8 cellular contexts compared by ENCODE assay signal in genomic region chr2:112433480-112433879, GRCh38. TPM values are rescaled to one million over a fixed set of nuclear protein-coding genes. Genes with fewer than 3 reads are reported as not detected.
DNase-seq lines count a peak whose midpoint lies in the region; ATAC-seq and TF ChIP-seq lines count a peak whose summit lies in the region.
"Not testable (repeated sequence)": the region's sequence is repeated elsewhere in the genome, so short reads cannot be mapped to it uniquely, and the experiment has no call there.

RGPD8 (minus strand) TSS chr2:112433645; CDS start chr2:112433453, 192 bp downstream.

- not testable (repeated sequence) for H4K20me1 ChIP-seq in H9 (ENCODE audit: control insufficient read depth, insufficient read depth, insufficient read length); IMR-90 (ENCODE audit: insufficient read depth, low read length)

- not testable (repeated sequence) for H2AK5ac ChIP-seq in H9 (ENCODE audit: insufficient read length, low read length); IMR-90 (ENCODE audit: low read depth, low read length)

- H3K36me3 Mint-ChIP-seq in H9 (ENCODE audit: insufficient read depth in 1 of 3, low read depth in 3 of 3): not testable (repeated sequence)

- not testable (repeated sequence) for H3K27ac ChIP-seq in H9 (ENCODE audit: insufficient read length, low read depth, low read length); IMR-90 (ENCODE audit: insufficient read depth, low read length)
- peak within 1 kb of the TSS; percentile 78 to 93 for H3K27ac ChIP-seq in thoracic aorta

- not testable (repeated sequence) for H3K4ac ChIP-seq in H9 (ENCODE audit: low read depth, low read length); IMR-90 (ENCODE audit: low read depth, low read length)

- H3K4me3 ChIP-seq in IMR-90 (ENCODE audit: insufficient read depth, low read depth, low read length): peak within 1 kb of the TSS; percentile 44
- H3K4me3 ChIP-seq in iPS-18c (ENCODE audit: insufficient read depth, low read depth, low read length): peak within 1 kb of the TSS; percentile 50
- peak within 1 kb of the TSS; percentile 88 for H3K4me3 ChIP-seq in thoracic aorta

- not testable (repeated sequence) for H2BK12ac ChIP-seq in H9 (ENCODE audit: insufficient read length, low read depth, low read length)

- H3K4me2 ChIP-seq in H9 (ENCODE audit: insufficient read depth, insufficient read length, low read length); IMR-90 (ENCODE audit: low read depth, low read length): not testable (repeated sequence)

- H3K4me1 ChIP-seq in H9 (ENCODE audit: insufficient read depth, low read length); IMR-90 (ENCODE audit: control insufficient read depth, insufficient read depth, low read length): not testable (repeated sequence)
- peaks cover 5 to 11% of the 10 kb centered on the region in 2 donors for H3K4me1 ChIP-seq in thoracic aorta (ENCODE audit: control insufficient read depth in 1 of 2, low read depth in 2 of 2)

- not testable (repeated sequence) for H3K4me1 Mint-ChIP-seq in H9

- WGBS in H9 (ENCODE audit: extremely low coverage, insufficient read length, low lambda C conversion rate): no CpG with 5 or more reads among the region's 26 CpGs
- WGBS in IMR-90 (ENCODE audit: extremely low coverage in 2 of 2, insufficient read length in 1 of 2), 2 experiments: no CpG with 5 or more reads among the region's 26 CpGs

- H3K9me1 ChIP-seq in IMR-90 (ENCODE audit: insufficient read depth, low read length): not testable (repeated sequence)

- BruUV-seq in IMR-90 (replicated peaks; lab: Mats Ljungman, UMichigan): not testable (repeated sequence)

- not testable (repeated sequence) for H4K5ac ChIP-seq in H9 (ENCODE audit: insufficient read length, low read depth, low read length); IMR-90 (ENCODE audit: low read depth, low read length)

- TF ChIP-seq CTCF in GM10248 (IDR thresholded peaks at IDR 0.05; ENCODE audit: control extremely low read depth, extremely low read depth, low read depth, missing control alignments): peak; percentile 70
- TF ChIP-seq CTCF in H9 (conservative IDR thresholded peaks at IDR 0.05): peak; percentile 69
- peak; percentile 65 for TF ChIP-seq CTCF in IMR-90 (conservative IDR thresholded peaks at IDR 0.05; ENCODE audit: low read depth, low read length)
- TF ChIP-seq CTCF in thoracic aorta (IDR thresholded peaks at IDR 0.05): peak; percentile 53

- H4K91ac ChIP-seq in H9 (ENCODE audit: insufficient read length, low read depth, low read length); IMR-90 (ENCODE audit: insufficient read depth, low read depth, low read length): not testable (repeated sequence)

- not testable (repeated sequence) for H3K9me3 ChIP-seq in H9 (ENCODE audit: control insufficient read depth, low read depth, low read length); IMR-90 (ENCODE audit: control insufficient read depth, insufficient read depth, low read length); iPS-18c (ENCODE audit: control insufficient read depth, insufficient read depth, low read length); thoracic aorta

- intact Hi-C loops in IMR-90 (cut with micrococcal nuclease): loop anchor here (2.0 to 5.0 kb wide), 3 partner anchors 175 to 551 kb away; partner anchors contain the start of gene ANAPC1

- not testable (repeated sequence) for TF ChIP-seq POLR2A in IMR-90 (IDR thresholded peaks at IDR 0.05; ENCODE audit: low read depth, low read length)

- H4K8ac ChIP-seq in H9 (replicated peaks; ENCODE audit: insufficient read length, low read depth, low read length); IMR-90 (ENCODE audit: low read depth in 2 of 2, low read length in 2 of 2): not testable (repeated sequence)

- H2BK20ac ChIP-seq in H9 (ENCODE audit: low read depth, low read length, poor library complexity, severe bottlenecking); IMR-90 (ENCODE audit: low read depth, low read length): not testable (repeated sequence)

- not testable (repeated sequence) for H3K36me3 ChIP-seq in IMR-90 (ENCODE audit: control insufficient read depth, insufficient read depth, low read length); thoracic aorta

- H3K4me3 Mint-ChIP-seq in H9: peak within 1 kb of the TSS; percentile 43 to 57

- POLR2A ChIA-PET in GM10248 (lab: Yijun Ruan, JAX): not testable (repeated sequence)
- POLR2A ChIA-PET in IMR-90 (lab: Charles Lee; ENCODE audit: unreplicated experiment): interaction anchor here (0.6 kb wide), 2 partner anchors 152 to 172 kb away, joined by 3 to 4 read pairs; no protein-coding TSS in a partner anchor

- H2AFZ ChIP-seq in H9 (ENCODE audit: low read length); IMR-90 (replicated peaks; ENCODE audit: low read length, poor library complexity): not testable (repeated sequence)

- not testable (repeated sequence) for H3K23ac ChIP-seq in H9 (ENCODE audit: insufficient read length, low read depth, low read length); IMR-90 (ENCODE audit: low read depth, low read length)

- not testable (repeated sequence) for H3K14ac ChIP-seq in H9 (ENCODE audit: insufficient read depth, low read length); IMR-90 (replicated peaks; ENCODE audit: low read depth, low read length)

- DNase-seq in GM10248 (ENCODE audit: extremely low spot score) (peak; percentile 62), H9 (peak; percentile 84), IMR-90 (peak; percentile 78), cerebellar cortex (ENCODE audit: low spot score) (peak; percentile 87), renal cortical epithelial cell (ENCODE audit: low read depth) (peak; percentile 64), thoracic aorta (ENCODE audit: low spot score) (peak; percentile 69)
- peak; percentile 82 to 86 for DNase-seq in activated CD4-positive, alpha-beta T cell treated with anti-CD3 and anti-CD28 coated beads, Interleukin-2, amount 50 U/mL, for 4 hours

- H2BK15ac ChIP-seq in H9 (ENCODE audit: low read depth, low read length); IMR-90 (ENCODE audit: low read depth, low read length): not testable (repeated sequence)

- peak; percentile 74 for TF ChIP-seq RAD21 in IMR-90 (IDR thresholded peaks at IDR 0.05; ENCODE audit: low read length)

- ATAC-seq in IMR-90 (ENCODE audit: low read depth) (peak; percentile 100), thoracic aorta (ENCODE audit: insufficient number of reproducible peaks, low FRiP score, low read depth) (peak; percentile 90)

- dilution Hi-C loops in IMR-90 (cut with HindIII; ENCODE audit: low sequenced_read_pairs, unreplicated experiment): not testable (repeated sequence)

- not testable (repeated sequence) for H2BK5ac ChIP-seq in H9 (ENCODE audit: insufficient read length, low read length); IMR-90 (ENCODE audit: low read depth, low read length, poor library complexity, severe bottlenecking)

- not testable (repeated sequence) for H3K23me2 ChIP-seq in H9 (ENCODE audit: insufficient read length, low read depth, low read length, poor library complexity, severe bottlenecking)

- CTCF ChIA-PET in GM10248 (lab: Yijun Ruan, JAX): interaction anchor here (0.7 to 1.4 kb wide), 2 partner anchors 172 to 383 kb away, joined by 3 to 5 read pairs; no protein-coding TSS in a partner anchor
- CTCF ChIA-PET in IMR-90 (lab: Yijun Ruan, JAX): not testable (repeated sequence)

- H3K79me2 ChIP-seq in H9 (ENCODE audit: insufficient read depth, low read length): not testable (repeated sequence)

- H3T11ph ChIP-seq in H9 (ENCODE audit: low read length): not testable (repeated sequence)

- in situ Hi-C loops in IMR-90 (cut with MboI; ENCODE audit: low sequenced_read_pairs): loop anchor here (25.0 kb wide), 1 partner anchor 171 kb away; the partner anchor contains the start of gene ZC3H8

- H2AK9ac ChIP-seq in IMR-90 (replicated peaks; ENCODE audit: low read depth, low read length, poor library complexity): not testable (repeated sequence)

- not testable (repeated sequence) for H3K18ac ChIP-seq in H9 (ENCODE audit: insufficient read length, low read depth, low read length); IMR-90 (ENCODE audit: low read depth, low read length)

- H3K56ac ChIP-seq in H9 (ENCODE audit: insufficient read length, low read depth, low read length); IMR-90 (ENCODE audit: extremely low read depth, insufficient read depth, low read length): not testable (repeated sequence)

- not testable (repeated sequence) for H3K9ac ChIP-seq in H9 (ENCODE audit: extremely low read depth, insufficient read length, low read length); IMR-90 (ENCODE audit: low read depth, low read length)

- H3K27me3 Mint-ChIP-seq in H9 (ENCODE audit: low read depth): not testable (repeated sequence)

- not testable (repeated sequence) for H2BK120ac ChIP-seq in H9 (ENCODE audit: low read depth, low read length, poor library complexity, severe bottlenecking); IMR-90 (ENCODE audit: low read depth, low read length)

- not testable (repeated sequence) for H3K79me1 ChIP-seq in H9 (ENCODE audit: insufficient read depth, low read depth, low read length, poor library complexity, severe bottlenecking); IMR-90 (ENCODE audit: low read depth in 1 of 2, low read length in 2 of 2)

- not testable (repeated sequence) for H3K27me3 ChIP-seq in H9 (ENCODE audit: insufficient read depth, low read length); IMR-90 (ENCODE audit: control insufficient read depth, insufficient read depth, low read length); thoracic aorta (replicated peaks; ENCODE audit: insufficient read depth)

- not testable (repeated sequence) for H3K9me3 Mint-ChIP-seq in H9

- not testable (repeated sequence) for H3K27ac Mint-ChIP-seq in H9

TF ChIP-seq in IMR-90, 13 proteins besides CTCF, POLR2A, EP300 and RAD21:
- TF ChIP-seq SMC3 (IDR thresholded peaks at IDR 0.05; ENCODE audit: low read depth, low read length): peak; percentile 78

RNA-seq across cellular contexts. Expression of gene RGPD8, which starts in this region (rescaled TPM):
- total RNA-seq in H9 (2021): 6.6 and 8.1 TPM in 2 replicates
- 4.1 and 4.2 TPM in 2 replicates for total RNA-seq in IMR-90 (2012; rRNA removed)
- polyA plus RNA-seq in IMR-90 (2012; rRNA removed): 0.67 and 0.69 TPM in 2 replicates
- polyA plus RNA-seq in IMR-90 (2012; cell fraction: cytosol; rRNA removed): 0.06 and 0.07 TPM in 2 replicates
- 0.36 and 3.0 TPM in 2 replicates for polyA plus RNA-seq in IMR-90 (2012; cell fraction: nucleus; rRNA removed; ENCODE audit: low replicate concordance)
- total RNA-seq in renal cortical epithelial cell: 6.6 and 23.0 TPM in 2 replicates
- total RNA-seq in thoracic aorta: 10 to 100 TPM; 30.3 to 53.3 TPM
